ENCODE assay signal across 9 cellular contexts in the genomic region with DNA sequence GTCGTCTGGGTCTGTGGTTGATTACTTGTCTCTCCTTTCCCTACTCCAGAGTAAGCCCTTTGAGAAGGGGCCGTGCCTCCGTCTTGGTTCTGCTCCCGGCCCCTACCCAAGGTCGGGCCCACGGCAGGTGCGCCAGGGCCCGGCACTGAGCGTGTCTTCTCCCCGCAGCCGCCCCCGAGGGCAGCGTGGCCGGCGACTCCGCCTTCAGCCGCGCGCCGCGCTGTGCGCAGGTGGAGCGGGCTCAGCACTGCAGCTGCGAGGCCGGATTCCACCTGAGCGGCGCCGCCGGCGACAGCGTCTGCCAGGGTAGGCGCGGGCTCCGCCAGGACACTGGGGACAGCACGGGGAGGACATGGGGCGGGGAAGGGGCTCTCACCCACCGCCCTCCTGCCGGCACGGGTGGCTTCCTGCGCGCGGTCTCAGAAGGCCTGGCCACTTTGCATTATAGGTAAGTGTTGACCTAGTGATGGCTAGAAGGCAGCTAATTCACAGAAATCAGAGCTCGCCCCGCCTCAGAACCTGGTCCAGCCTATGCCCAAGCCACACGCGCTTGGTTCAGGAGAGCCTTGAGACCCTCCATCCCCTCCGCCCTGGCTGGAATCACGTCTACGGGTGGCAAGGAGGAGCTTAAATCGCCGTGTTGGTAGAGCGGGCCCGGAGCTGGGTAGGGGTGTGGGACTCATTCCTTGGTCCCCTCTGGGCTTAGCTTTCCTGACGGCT. TPM values are rescaled to one million over a fixed set of nuclear protein-coding genes. Genes with fewer than 3 reads are reported as not detected.
DNase-seq lines count a peak whose midpoint lies in the region; ATAC-seq and TF ChIP-seq lines count a peak whose summit lies in the region.
"Had no signal": no experiment of that assay in that cellular context is flagged by ENCODE, and none has a peak within 500 bp of the region (broad histone marks: within the 10 kb centered on the region; RNA-seq: fewer than 3 reads in every experiment).

No MANE protein-coding gene starts in this region.

- peak; percentile 46 for ATAC-seq in left ventricle myocardium superior
- peak; percentile 81 for ATAC-seq in memory B cell (ENCODE audit: low read depth)
- ATAC-seq in GM21737 (IDR thresholded peaks at IDR 0.05; ENCODE audit: unreplicated experiment), result no peak

- no peaks in the 10 kb centered on the region for H3K9me3 Mint-ChIP-seq in memory B cell

- H3K27me3 ChIP-seq in vagina, result no peaks in the 10 kb centered on the region

- no peaks in the 10 kb centered on the region for H3K36me3 ChIP-seq in vagina

- H3K27ac ChIP-seq in vagina, result no peak overlapping the region
- H3K27ac ChIP-seq: epithelial cell of prostate had no signal

- TF ChIP-seq CTCF in vagina (IDR thresholded peaks at IDR 0.05), result no peak

- DNase-seq in left ventricle myocardium superior (no peak), cardiac septum (ENCODE audit: low spot score) (no peak), memory B cell (ENCODE audit: low spot score in 2 of 2) (no peak), vagina (ENCODE audit: extremely low spot score in 2 of 2) (peak; percentile 79 to 85), NCI-H2227 treated with DMSO at 0.1 percent for 48 hours (lab: John Stamatoyannopoulos, UW) (no peak), NCI-H1694 treated with DMSO at 0.1 percent for 48 hours (lab: John Stamatoyannopoulos, UW) (no peak)
- peak; percentile 75 to 79 for DNase-seq in activated T-cell treated with anti-CD3 and anti-CD28 coated beads, Interleukin-2, amount 50 U/mL, for 48 hours

- no peak for TF ChIP-seq POLR2A in vagina (IDR thresholded peaks at IDR 0.05)

- H3K36me3 Mint-ChIP-seq in memory B cell, result peaks cover 2% of the 10 kb centered on the region

- no peaks in the 10 kb centered on the region for H3K4me1 Mint-ChIP-seq in memory B cell

- H3K4me3 Mint-ChIP-seq in memory B cell, result no peak overlapping the region

- intact Hi-C loops in left ventricle myocardium superior (cut with micrococcal nuclease) (no loop called here), cardiac septum (cut with DNase I) (no loop called here), vagina (cut with DNase I) (no loop called here)

- no peak overlapping the region for H3K27ac Mint-ChIP-seq in memory B cell

- H3K27me3 Mint-ChIP-seq in memory B cell, result peaks cover 14% of the 10 kb centered on the region

- H3K4me3 ChIP-seq in vagina, result no peak overlapping the region

- no peaks in the 10 kb centered on the region for H3K9me3 ChIP-seq in vagina

- H3K4me1 ChIP-seq in vagina, result no peaks in the 10 kb centered on the region

RNA-seq across cellular contexts. Expression of a gene that starts 43.5 kb away (rescaled TPM):
- total RNA-seq in left ventricle myocardium superior, result 0.32 TPM
- 1.00 TPM for total RNA-seq in cardiac septum
- 11.5 TPM for total RNA-seq in vagina

Comparison
In these comparisons a context has a peak if more than half of its experiments do, and no peak if none do; other contexts are left out.
1. DNase-seq: peak in activated T-cell treated with anti-CD3 and anti-CD28 coated beads, Interleukin-2, amount 50 U/mL, for 48 hours (2 of 2) and vagina (2 of 2); none in left ventricle myocardium superior (single experiment), cardiac septum (single experiment), memory B cell (0 of 2), NCI-H2227 treated with DMSO at 0.1 percent for 48 hours (single experiment) and NCI-H1694 treated with DMSO at 0.1 percent for 48 hours (single experiment).